ENCODE assay signal across 8 cellular contexts in the genomic region with DNA sequence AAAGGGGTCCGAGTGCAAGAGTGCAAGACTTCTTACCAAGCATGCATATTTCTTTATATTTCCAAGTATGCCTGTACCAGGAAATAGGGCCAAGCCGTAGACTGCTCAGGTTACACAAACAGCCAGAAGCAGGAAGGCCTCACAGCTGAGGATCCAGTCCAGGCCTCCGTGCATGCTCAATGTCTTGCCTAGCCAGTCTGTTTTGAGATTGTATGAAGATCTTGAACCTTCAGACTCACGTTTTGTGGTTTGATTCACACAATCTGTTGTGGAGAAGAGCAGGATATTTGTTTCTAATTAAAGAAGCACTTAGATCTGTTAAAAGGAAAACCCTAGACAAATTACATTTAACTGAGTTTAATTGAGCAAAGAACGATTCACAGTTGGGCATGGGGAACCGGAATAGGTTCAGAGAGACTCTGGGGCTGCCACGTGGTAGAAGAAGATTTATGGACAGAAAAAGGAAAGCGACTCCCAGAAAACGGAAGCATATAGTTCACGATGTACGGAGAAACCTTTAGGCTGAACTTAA. TPM values are rescaled to one million over a fixed set of nuclear protein-coding genes. Genes with fewer than 3 reads are reported as not detected.
A peak's percentile ranks its signal among the peaks of the same experiment; 100 is the strongest.
DNase-seq lines count a peak whose midpoint lies in the region; ATAC-seq and TF ChIP-seq lines count a peak whose summit lies in the region.

No MANE protein-coding gene starts in this region.

- H3F3A ChIP-seq in PC-3 (ENCODE audit: low read length, unreplicated experiment), result no peaks in the 10 kb centered on the region

- H3K9me3 ChIP-seq in PC-3 (ENCODE audit: low read length) (no peaks in the 10 kb centered on the region), lung (ENCODE audit: control insufficient read depth in 2 of 2, insufficient read depth in 1 of 2, low read length in 1 of 2) (no peaks in the 10 kb centered on the region), thymus (ENCODE audit: control insufficient read depth) (no peaks in the 10 kb centered on the region)

- H3K9me2 ChIP-seq in PC-3 (replicated peaks; ENCODE audit: low read length), result no peaks in the 10 kb centered on the region

- H3K36me3 Mint-ChIP-seq in chondrocyte (ENCODE audit: low read depth), result peaks cover 2% of the 10 kb centered on the region

- peak overlapping the region; percentile 66 for H3K9ac ChIP-seq in PC-3 (ENCODE audit: low read length)

- no peaks in the 10 kb centered on the region for H3K9me3 Mint-ChIP-seq in chondrocyte (ENCODE audit: low read depth)

- CTCF ChIA-PET in PC-3 (lab: Charles Lee), result interaction anchor here (1.1 kb wide), 1 partner anchor 10 kb away, joined by 3 read pairs; no protein-coding TSS in a partner anchor

- peak overlapping the region; percentile 80 for H3K4me3 Mint-ChIP-seq in chondrocyte (ENCODE audit: unreplicated experiment)

- H3K27ac ChIP-seq in HL-60 (replicated peaks) (peak overlapping the region; percentile 92), PC-3 (ENCODE audit: low read length) (peak overlapping the region; percentile 80), lung (ENCODE audit: low read depth in 1 of 2, low read length in 1 of 2) (peak overlapping the region; percentile 66 to 87), thymus (ENCODE audit: low read depth) (peak overlapping the region; percentile 64)

- no peaks in the 10 kb centered on the region for H3K27me3 ChIP-seq in HL-60 (ENCODE audit: insufficient read depth, poor library complexity, severe bottlenecking)
- no peaks in the 10 kb centered on the region for H3K27me3 ChIP-seq in PC-3 (ENCODE audit: low read length)
- H3K27me3 ChIP-seq in lung (ENCODE audit: control insufficient read depth, insufficient read depth), result no peaks in the 10 kb centered on the region
- H3K27me3 ChIP-seq in thymus (ENCODE audit: control insufficient read depth, insufficient read depth), result no peaks in the 10 kb centered on the region

- no peaks in the 10 kb centered on the region for H3K27me3 Mint-ChIP-seq in chondrocyte (ENCODE audit: low read depth)

- TF ChIP-seq CTCF in HL-60 (IDR thresholded peaks at IDR 0.05; ENCODE audit: insufficient read depth, low read length) (no peak), PC-3 (conservative IDR thresholded peaks at IDR 0.05; ENCODE audit: low read depth, low read length) (no peak), chondrocyte (IDR thresholded peaks at IDR 0.05) (no peak), lung (IDR thresholded peaks at IDR 0.05; ENCODE audit: control extremely low read depth, extremely low read depth) (no peak)

- peak; percentile 60 for DNase-seq in DMS153 treated with DMSO at 0.1 percent for 48 hours (lab: John Stamatoyannopoulos, UW; ENCODE audit: unreplicated experiment)
- peak in 1 of 2 experiments; percentile 77 for DNase-seq in HL-60 (ENCODE audit: low read depth in 1 of 2, low spot score in 1 of 2)
- peak; percentile 73 for DNase-seq in PC-3
- DNase-seq in chondrocyte (ENCODE audit: low spot score), result no peak
- DNase-seq in lung (ENCODE audit: low spot score), result peak; percentile 43
- DNase-seq in stimulated activated CD4-positive, alpha-beta T cell treated with anti-CD3 and anti-CD28 coated beads, Interleukin-2, amount 100 ng/mL, for 48 hours, result no peak

- intact Hi-C loops in PC-3 (cut with micrococcal nuclease), result no loop called here

- H3K27ac Mint-ChIP-seq in chondrocyte (ENCODE audit: unreplicated experiment), result peak overlapping the region; percentile 97

- WGBS in lung, 2 donors, result 13 to 27% methylated on average over 11 of the region's 11 CpGs
- WGBS in thymus, result 10% methylated on average over 11 of the region's 11 CpGs

- H3K4me1 ChIP-seq in PC-3 (ENCODE audit: insufficient read depth, low read length) (peaks cover 16% of the 10 kb centered on the region), lung (ENCODE audit: control insufficient read depth in 2 of 2, insufficient read depth in 2 of 2, low read length in 2 of 2) (peaks cover 14 to 16% of the 10 kb centered on the region in 2 donors), thymus (ENCODE audit: control insufficient read depth, insufficient read depth, low read length) (peaks cover 3% of the 10 kb centered on the region)

- H3K4me2 ChIP-seq in PC-3 (ENCODE audit: low read length), result peak overlapping the region; percentile 89

- H3K36me3 ChIP-seq in PC-3 (ENCODE audit: low read depth, low read length) (no peaks in the 10 kb centered on the region), lung (ENCODE audit: control insufficient read depth in 2 of 2, insufficient read depth in 2 of 2, low read length in 2 of 2) (no peaks in the 10 kb centered on the region), thymus (ENCODE audit: control insufficient read depth, insufficient read depth) (no peaks in the 10 kb centered on the region)

- H3K4me3 ChIP-seq in HL-60 (replicated peaks; ENCODE audit: insufficient read depth, low read length) (peak overlapping the region; percentile 49), PC-3 (ENCODE audit: low read length) (peak overlapping the region; percentile 70), lung (no peak overlapping the region), thymus (ENCODE audit: low read length) (peak overlapping the region; percentile 71)

- ATAC-seq in PC-3 (peak; percentile 86), lung (ENCODE audit: insufficient read depth, low FRiP score) (peak; percentile 81), HG03439 (IDR thresholded peaks at IDR 0.05; ENCODE audit: unreplicated experiment) (no peak)

- H2AFZ ChIP-seq in PC-3 (ENCODE audit: low read length), result peak overlapping the region; percentile 77

- H3K4me1 Mint-ChIP-seq in chondrocyte (ENCODE audit: low read depth), result peaks cover 30% of the 10 kb centered on the region

- no TSS peak for BruUV-seq in PC-3 (replicated peaks; lab: Mats Ljungman, UMichigan)

- POLR2A ChIA-PET in PC-3 (lab: Charles Lee; ENCODE audit: unreplicated experiment), result interaction anchor here (0.6 to 0.7 kb wide), 2 partner anchors 22 to 70 kb away, joined by 3 to 4 read pairs; no protein-coding TSS in a partner anchor

- no peaks in the 10 kb centered on the region for H4K20me1 ChIP-seq in PC-3 (ENCODE audit: low read length)

- H3K79me2 ChIP-seq in PC-3 (ENCODE audit: low read length), result peaks cover 40% of the 10 kb centered on the region

RNA-seq across cellular contexts. Expression of a gene that starts 1.2 kb away (rescaled TPM):
- total RNA-seq in PC-3 (2014; rRNA removed) (31.6 and 39.0 TPM in 2 replicates), chondrocyte (21.4 to 36.0 TPM (median 23.7 TPM) in 3 replicates), lung (10 to 100 TPM; 51.7 to 54.1 TPM)
- polyA plus RNA-seq in lung (100 to 1,000 TPM in 1 of 2 donors, 10 to 100 TPM in 1; 66.1 to 171 TPM), thymus (88.2 TPM)

Comparison
In these comparisons a context has a peak if more than half of its experiments do, and no peak if none do; other contexts are left out.
1. DNase-seq: peak in DMS153 treated with DMSO at 0.1 percent for 48 hours (single experiment), PC-3 (single experiment) and lung (single experiment); none in chondrocyte (single experiment) and stimulated activated CD4-positive, alpha-beta T cell treated with anti-CD3 and anti-CD28 coated beads, Interleukin-2, amount 100 ng/mL, for 48 hours (0 of 2).
2. Peak in every context shown above with its lines, with median percentiles within 50 percentile points of each other: H3K27ac ChIP-seq.